In genomic region chr7:107170051-107170661, GRCh38 we compare ENCODE assay signal across 8 cellular contexts. TPM values are rescaled to one million over a fixed set of nuclear protein-coding genes. Genes with fewer than 3 reads are reported as not detected.
DNase-seq lines count a peak whose midpoint lies in the region; ATAC-seq, FAIRE-seq and TF ChIP-seq lines count a peak whose summit lies in the region.

No MANE protein-coding gene starts in this region.

- H3K36me3 ChIP-seq in HUES48 (ENCODE audit: control insufficient read depth, insufficient read depth, low read length) = no peaks in the 10 kb centered on the region

- H3K4me2 ChIP-seq in A549 = peak overlapping the region; percentile 79

- CTCF ChIA-PET in A549 (lab: Yijun Ruan, JAX) = interaction anchor here (1.3 kb wide), 1 partner anchor 377 kb away, joined by 4 read pairs; no protein-coding TSS in a partner anchor

- H3K4me1 ChIP-seq in A549 (peaks cover 21% of the 10 kb centered on the region; the same call in 2 of the 3 replicates), HUES48 (ENCODE audit: control insufficient read depth, insufficient read depth, low read length) (peaks cover 25% of the 10 kb centered on the region), mononuclear cell (ENCODE audit: insufficient read depth, low read length) (peaks cover 19% of the 10 kb centered on the region)

- H3K9me3 ChIP-seq in A549 (no peaks in the 10 kb centered on the region), HUES48 (ENCODE audit: control insufficient read depth, insufficient read depth, low read length) (no peaks in the 10 kb centered on the region), mononuclear cell (ENCODE audit: low read depth, low read length) (no peaks in the 10 kb centered on the region)

- POLR2A ChIA-PET in A549 (lab: Yijun Ruan, JAX) = interaction anchor here (1.0 to 2.9 kb wide), 4 partner anchors 10 to 573 kb away, joined by 4 to 28 read pairs (median 7); partner anchors contain the start of gene CBLL1

- FAIRE-seq in A549 (lab: Jason Lieb, UNC) = no peak

- TF ChIP-seq RAD21 in A549 (conservative IDR thresholded peaks at IDR 0.05 in 1 of 2, IDR thresholded peaks at IDR 0.05 in 1 of 2) = no peak

- peak overlapping the region; percentile 85 to 92 for H3K27ac ChIP-seq in A549
- H3K27ac ChIP-seq in HUES48 (ENCODE audit: low read depth, low read length) = peak overlapping the region; percentile 98
- H3K27ac ChIP-seq in caudate nucleus (ENCODE audit: low read depth, low read length) = peak overlapping the region; percentile 99

- peak overlapping the region; percentile 75 for H3K9ac ChIP-seq in HUES48 (ENCODE audit: low read depth, low read length)

- no peak for TF ChIP-seq EP300 in A549 (IDR thresholded peaks at IDR 0.05)

- TF ChIP-seq CTCF in A549 (IDR thresholded peaks at IDR 0.05) = no peak

- TF ChIP-seq POLR2A in A549 (IDR thresholded peaks at IDR 0.05; ENCODE audit: low read length) = no peak

- 5% methylated on average over 10 of the region's 10 CpGs for WGBS in A549 (ENCODE audit: missing lambda C conversion rate)

- peak overlapping the region; percentile 72 for H3K4me3 ChIP-seq in A549
- H3K4me3 ChIP-seq in HUES48 (ENCODE audit: low read depth, low read length) = peak overlapping the region; percentile 91
- peak overlapping the region; percentile 69 for H3K4me3 ChIP-seq in mononuclear cell (ENCODE audit: low read length)

- peak in 1 of 2 experiments; percentile 13 for DNase-seq in A549 (ENCODE audit: low read depth in 1 of 2, low spot score in 1 of 2)
- DNase-seq in caudate nucleus (lab: John Stamatoyannopoulos, UW) = no peak
- DNase-seq in NCI-H345 treated with DMSO at 0.1 percent for 48 hours (lab: John Stamatoyannopoulos, UW; ENCODE audit: unreplicated experiment) = no peak
- DNase-seq in hypothalamus (lab: John Stamatoyannopoulos, UW) = no peak
- no peak for DNase-seq in stimulated activated CD4-positive, alpha-beta T cell treated with anti-CD3 and anti-CD28 coated beads, Interleukin-4, amount 100 ng/mL, for 4 hours

- H3K27me3 ChIP-seq in HUES48 (ENCODE audit: control insufficient read depth, insufficient read depth, low read length) = no peaks in the 10 kb centered on the region
- no peaks in the 10 kb centered on the region for H3K27me3 ChIP-seq in mononuclear cell (ENCODE audit: insufficient read depth, low read length)

- ATAC-seq in A549 = no peak; a peak in 1 of 6 replicates
- no peak for ATAC-seq in HG02798 (IDR thresholded peaks at IDR 0.05; ENCODE audit: poor library complexity, unreplicated experiment)

TF ChIP-seq in A549, 52 proteins besides CTCF, POLR2A, EP300 and RAD21:
- TF ChIP-seq EHMT2 (IDR thresholded peaks at IDR 0.05; ENCODE audit: low read depth) (no peak), JUN (IDR thresholded peaks at IDR 0.05) (no peak), FOSL2 (IDR thresholded peaks at IDR 0.05) (no peak), FOSL2 (CRISPR knock-in tag; IDR thresholded peaks at IDR 0.05) (no peak), KDM1A (IDR thresholded peaks at IDR 0.05; ENCODE audit: low read depth) (no peak)

RNA-seq across cellular contexts. Expression of gene HBP1, which starts 1.4 kb away (rescaled TPM):
- 52.4 and 60.1 TPM in 2 replicates for polyA plus RNA-seq in A549 (2011; rRNA removed)
- polyA plus RNA-seq in A549 (2012; cell fraction: cytosol; rRNA removed) = 7.5 and 10.3 TPM in 2 replicates
- polyA plus RNA-seq in A549 (2012; cell fraction: nucleus; rRNA removed) = 11.1 and 20.2 TPM in 2 replicates
- polyA plus RNA-seq in A549 (2017; fragmentation: RNase III; extraction: RNeasy Plus Mini Kit Qiagen cat#74134 plus additional on column Dnase treatment) = 20.1 to 30.4 TPM (median 28.9 TPM) in 3 replicates
- 36.2 and 36.6 TPM in 2 replicates for polyA minus RNA-seq in A549 (2011; rRNA and poly(A)+ RNA removed)
- 403 TPM for total RNA-seq in mononuclear cell
